ENCODE assay signal across 1 cellular context in genomic region chr6:25278914-25279747, GRCh38.
TF ChIP-seq lines count a peak whose summit lies in the region.

Gene CARMIL1, plus strand, starts transcription at chr6:25279374. Its CDS starts 422 bp downstream, at chr6:25279796.

TF ChIP-seq in HepG2, 621 proteins besides CTCF, POLR2A, EP300 and RAD21 (continued from another document and continues in another):
- TF ChIP-seq UBTF (CRISPR knock-in tag; IDR thresholded peaks at IDR 0.05) (peak; percentile 64; the same call in 1 of the 2 replicates), ZNF432 (CRISPR knock-in tag; IDR thresholded peaks at IDR 0.05; ENCODE audit: borderline replicate concordance) (no peak), ZNF460 (CRISPR knock-in tag; IDR thresholded peaks at IDR 0.05; ENCODE audit: borderline replicate concordance) (no peak), IRF2 (CRISPR knock-in tag; IDR thresholded peaks at IDR 0.05) (0 out of 2 replicates have a peak, but pooled peaks have one; percentile 13), FOXJ3 (CRISPR knock-in tag; IDR thresholded peaks at IDR 0.05; ENCODE audit: borderline replicate concordance) (no peak), ZXDC (CRISPR knock-in tag; IDR thresholded peaks at IDR 0.05) (no peak), NFRKB (IDR thresholded peaks at IDR 0.05) (no peak), GFI1 (CRISPR knock-in tag; IDR thresholded peaks at IDR 0.05; ENCODE audit: borderline replicate concordance) (peak; percentile 54; the same call in 1 of the 2 replicates), ZNF430 (CRISPR knock-in tag; IDR thresholded peaks at IDR 0.05) (0 out of 2 replicates have a peak, but pooled peaks have one; percentile 7), SOX5 (CRISPR knock-in tag; IDR thresholded peaks at IDR 0.05; ENCODE audit: borderline replicate concordance) (0 out of 2 replicates have a peak, but pooled peaks have one; percentile 14), RXRA (CRISPR knock-in tag; IDR thresholded peaks at IDR 0.05) (no peak), ZNF343 (CRISPR knock-in tag; IDR thresholded peaks at IDR 0.05) (no peak), PATZ1 (CRISPR knock-in tag; IDR thresholded peaks at IDR 0.05) (peak; percentile 87), ZNF407 (CRISPR knock-in tag; IDR thresholded peaks at IDR 0.05; ENCODE audit: not compliant biosample characterization) (no peak), HOXA3 (CRISPR knock-in tag; IDR thresholded peaks at IDR 0.05) (peak; percentile 45; the same call in 1 of the 2 replicates), TFE3 (CRISPR knock-in tag; IDR thresholded peaks at IDR 0.05) (peak; percentile 7; the same call in 1 of the 2 replicates), HDAC1 (CRISPR knock-in tag; IDR thresholded peaks at IDR 0.05) (no peak; the same call in 1 of the 2 replicates), ZNF30 (CRISPR knock-in tag; IDR thresholded peaks at IDR 0.05) (no peak), SOX6 (IDR thresholded peaks at IDR 0.05) (no peak), SOX6 (CRISPR knock-in tag; IDR thresholded peaks at IDR 0.05) (peak; percentile 36), ZFP36L1 (CRISPR knock-in tag; IDR thresholded peaks at IDR 0.05) (no peak), RFXAP (CRISPR knock-in tag; IDR thresholded peaks at IDR 0.05; ENCODE audit: borderline replicate concordance) (peak; percentile 80; the same call in 1 of the 2 replicates), SP4 (CRISPR knock-in tag; IDR thresholded peaks at IDR 0.05) (no peak), TRIM24 (CRISPR knock-in tag; IDR thresholded peaks at IDR 0.05) (no peak), IKZF5 (CRISPR knock-in tag; IDR thresholded peaks at IDR 0.05) (peak; percentile 74; the same call in 1 of the 2 replicates), MAFF (IDR thresholded peaks at IDR 0.05; ENCODE audit: low read depth, low read length) (no peak), ZNF274 (CRISPR knock-in tag; IDR thresholded peaks at IDR 0.05) (0 out of 2 replicates have a peak, but pooled peaks have one; percentile 41), ZNF234 (CRISPR knock-in tag; conservative IDR thresholded peaks at IDR 0.05) (no peak), ZNF24 (IDR thresholded peaks at IDR 0.05) (no peak), SMARCE1 (IDR thresholded peaks at IDR 0.05; ENCODE audit: borderline replicate concordance) (no peak), REL (CRISPR knock-in tag; conservative IDR thresholded peaks at IDR 0.05) (no peak), KDM6A (CRISPR knock-in tag; IDR thresholded peaks at IDR 0.05; ENCODE audit: low read depth) (no peak), HNF1B (CRISPR knock-in tag; IDR thresholded peaks at IDR 0.05) (no peak), ELF4 (CRISPR knock-in tag; IDR thresholded peaks at IDR 0.05; ENCODE audit: borderline replicate concordance) (no peak), SAFB2 (CRISPR knock-in tag; IDR thresholded peaks at IDR 0.05; ENCODE audit: borderline replicate concordance, low read depth) (no peak), PREB (CRISPR knock-in tag; IDR thresholded peaks at IDR 0.05) (0 out of 2 replicates have a peak, but pooled peaks have one; percentile 50), SCMH1 (CRISPR knock-in tag; IDR thresholded peaks at IDR 0.05; ENCODE audit: borderline replicate concordance) (no peak), AHR (CRISPR knock-in tag; IDR thresholded peaks at IDR 0.05) (0 out of 2 replicates have a peak, but pooled peaks have one; percentile 33), CREBL2 (CRISPR knock-in tag; IDR thresholded peaks at IDR 0.05; ENCODE audit: borderline replicate concordance) (no peak), ZFYVE20 (CRISPR knock-in tag; IDR thresholded peaks at IDR 0.05; ENCODE audit: borderline replicate concordance, low read depth) (no peak)
